In genomic region chr18:69949538-69949936, GRCh38 we compare ENCODE assay signal across 26 cellular contexts. TPM values are rescaled to one million over a fixed set of nuclear protein-coding genes. Genes with fewer than 3 reads are reported as not detected.
DNase-seq lines count a peak whose midpoint lies in the region; ATAC-seq and TF ChIP-seq lines count a peak whose summit lies in the region.
"Had no signal": no experiment of that assay in that cellular context is flagged by ENCODE, and none has a peak within 500 bp of the region (broad histone marks: within the 10 kb centered on the region; RNA-seq: fewer than 3 reads in every experiment).

No MANE protein-coding gene starts in this region.

- no peaks in the 10 kb centered on the region for H3K27me3 Mint-ChIP-seq in naive thymus-derived CD4-positive, alpha-beta T cell
- no peaks in the 10 kb centered on the region for H3K27me3 Mint-ChIP-seq in CD14-positive monocyte (ENCODE audit: low read depth in 3 of 3)
- H3K27me3 Mint-ChIP-seq: progenitor cell of endocrine pancreas had no signal

- no peak overlapping the region for H3K4me3 Mint-ChIP-seq in naive thymus-derived CD4-positive, alpha-beta T cell
- H3K4me3 Mint-ChIP-seq in CD14-positive monocyte = no peak overlapping the region
- H3K4me3 Mint-ChIP-seq: T-helper 1 cell treated with Interleukin-12 subunit alpha and Interleukin-12 subunit beta and Interleukin-4 antibody, amounts not matched to agents 30 μg/mL and 1 μg/mL, for 36 hours had no signal

- H3K4me1 Mint-ChIP-seq in naive thymus-derived CD4-positive, alpha-beta T cell = peaks cover 12 to 63% (median 42%) of the 10 kb centered on the region in 7 donors
- peaks cover 8% of the 10 kb centered on the region for H3K4me1 Mint-ChIP-seq in CD14-positive monocyte

- H3K27ac ChIP-seq in naive thymus-derived CD4-positive, alpha-beta T cell (ENCODE audit: low read depth, low read length) = peak overlapping the region; percentile 55
- H3K27ac ChIP-seq: C4-2B, esophagus squamous epithelium, SJSA1, stomach, uterus, VCaP had no signal

- H3K36me3 Mint-ChIP-seq in naive thymus-derived CD4-positive, alpha-beta T cell = peaks cover 3 to 46% (median 17%) of the 10 kb centered on the region in 5 donors
- H3K36me3 Mint-ChIP-seq in CD14-positive monocyte = no peaks in the 10 kb centered on the region

- POLR2A ChIA-PET in naive thymus-derived CD4-positive, alpha-beta T cell (lab: Charles Lee) = no interaction called here

- no peaks in the 10 kb centered on the region for H3K27me3 ChIP-seq in naive thymus-derived CD4-positive, alpha-beta T cell (ENCODE audit: control insufficient read depth in 2 of 2, insufficient read depth in 2 of 2, low read length in 2 of 2)
- H3K27me3 ChIP-seq: esophagus squamous epithelium, SJSA1, stomach, uterus had no signal

- H3K27ac Mint-ChIP-seq in naive thymus-derived CD4-positive, alpha-beta T cell = no peak overlapping the region
- no peak overlapping the region for H3K27ac Mint-ChIP-seq in CD14-positive monocyte
- H3K27ac Mint-ChIP-seq: progenitor cell of endocrine pancreas; T-helper 1 cell treated with Interleukin-12 subunit alpha and Interleukin-12 subunit beta and Interleukin-4 antibody, amounts not matched to agents 30 μg/mL and 1 μg/mL, for 36 hours had no signal

- ATAC-seq in HG03139 (IDR thresholded peaks at IDR 0.05; ENCODE audit: unreplicated experiment) (peak; percentile 1), HG03457 (IDR thresholded peaks at IDR 0.05; ENCODE audit: unreplicated experiment) (no peak), HG02973 (IDR thresholded peaks at IDR 0.05; ENCODE audit: unreplicated experiment) (no peak)
- no peak for ATAC-seq in naive thymus-derived CD4-positive, alpha-beta T cell
- ATAC-seq: left colon, PC-3 had no signal

- H3K9me3 Mint-ChIP-seq in naive thymus-derived CD4-positive, alpha-beta T cell = peaks cover 0 to 9% (median 0%) of the 10 kb centered on the region in 11 donors
- H3K9me3 Mint-ChIP-seq in CD14-positive monocyte = no peaks in the 10 kb centered on the region

- no peak for TF ChIP-seq CTCF in CD14-positive monocyte (IDR thresholded peaks at IDR 0.05)

- H3K36me3 ChIP-seq in naive thymus-derived CD4-positive, alpha-beta T cell (ENCODE audit: control insufficient read depth in 2 of 3, insufficient read depth in 3 of 3, low read length in 3 of 3) = no peaks in the 10 kb centered on the region
- H3K36me3 ChIP-seq: esophagus squamous epithelium, SJSA1, stomach, uterus had no signal

- H3K9me3 ChIP-seq in naive thymus-derived CD4-positive, alpha-beta T cell (ENCODE audit: control insufficient read depth in 2 of 3, low read length in 3 of 3) = no peaks in the 10 kb centered on the region
- H3K9me3 ChIP-seq: esophagus squamous epithelium, SJSA1, stomach, uterus had no signal

- TF ChIP-seq POLR2A in GM19099 (IDR thresholded peaks at IDR 0.05; ENCODE audit: extremely low read depth, insufficient read length, low read depth) (peak; percentile 16), erythroblast (IDR thresholded peaks at IDR 0.05; ENCODE audit: low read length) (no peak)

- intact Hi-C loops in naive thymus-derived CD4-positive, alpha-beta T cell (cut with micrococcal nuclease) = loop anchor here in 1 of 2 donors (10.0 kb wide), 1 partner anchor 725 kb away; no protein-coding TSS in a partner anchor
- intact Hi-C loops in CD14-positive monocyte (cut with micrococcal nuclease) = no loop called here

- peaks cover 42 to 76% of the 10 kb centered on the region in 2 donors for H3K4me1 ChIP-seq in naive thymus-derived CD4-positive, alpha-beta T cell (ENCODE audit: control insufficient read depth in 2 of 2, insufficient read depth in 2 of 2, low read length in 2 of 2)
- H3K4me1 ChIP-seq: esophagus squamous epithelium, SJSA1, stomach, uterus had no signal

- CTCF ChIA-PET in naive thymus-derived CD4-positive, alpha-beta T cell (lab: Charles Lee) = no interaction called here

- peak overlapping the region; percentile 3; the same call in 1 of the 2 replicates for H3K4me3 ChIP-seq in GM08714 (ENCODE audit: low read length)
- no peak overlapping the region for H3K4me3 ChIP-seq in naive thymus-derived CD4-positive, alpha-beta T cell (ENCODE audit: low read length)
- H3K4me3 ChIP-seq: esophagus squamous epithelium, SJSA1, skin epidermis, stomach, uterus had no signal

- DNase-seq in naive thymus-derived CD4-positive, alpha-beta T cell = no peak
- no peak for DNase-seq in CD14-positive monocyte (ENCODE audit: low spot score)
- no peak for DNase-seq in erythroblast (lab: John Stamatoyannopoulos, UW)
- DNase-seq: ACHN; activated CD4-positive, alpha-beta T cell treated with anti-CD3 and anti-CD28 coated beads, Interleukin-2, amount 50 U/mL, for 4 hours; activated gamma-delta T cell; effector CD4-positive, alpha-beta T cell; esophagus squamous epithelium; midbrain; NCI-H187; NCI-H774; PC-3; uterus had no signal

RNA-seq across cellular contexts. Expression of gene CD226, which starts 1.9 kb away (rescaled TPM):
- total RNA-seq in naive thymus-derived CD4-positive, alpha-beta T cell = 100 to 1,000 TPM in 1 of 5 experiments, 10 to 100 TPM in 4; 43.4 to 103 (median 58.6) TPM
- polyA plus RNA-seq in naive thymus-derived CD4-positive, alpha-beta T cell = 10 to 100 TPM; 27.9 to 30.9 TPM
- 1 to 10 TPM in 1 of 2 donors, under 1 TPM in 1; 0.53 to 1.1 TPM for polyA plus RNA-seq in CD14-positive monocyte

Comparison
In these comparisons a context has a peak if more than half of its experiments do, and no peak if none do; other contexts are left out.
1. RNA of gene CD226, which starts 1.9 kb away (polyA plus RNA-seq): 27.9 to 30.9 TPM in naive thymus-derived CD4-positive, alpha-beta T cell; 0.53 to 1.1 TPM in CD14-positive monocyte; every median in the first group is over 10 times any median in the second.